18 cellular contexts compared by ENCODE assay signal in genomic region chr2:19886261-19886660, GRCh38.
"Had no signal": no experiment of that assay in that cellular context is flagged by ENCODE, and none has a peak within 500 bp of the region (broad histone marks: within the 10 kb centered on the region; RNA-seq: fewer than 3 reads in every experiment).

No MANE protein-coding gene starts in this region.

- H3K4me1 Mint-ChIP-seq: WTC11 had no signal

- H3K27me3 Mint-ChIP-seq: activated naive CD8-positive, alpha-beta T cell treated with anti-CD3 and anti-CD28 coated beads, Interleukin-2, amount 50 U/mL, for 24 hours; brain; naive B cell had no signal

- H3K36me3 ChIP-seq: upper lobe of left lung had no signal

- H3K27ac ChIP-seq: upper lobe of left lung had no signal

- H3K27me3 ChIP-seq: upper lobe of left lung had no signal

- H3K9me3 Mint-ChIP-seq: activated naive CD8-positive, alpha-beta T cell treated with anti-CD3 and anti-CD28 coated beads, Interleukin-2, amount 50 U/mL, for 24 hours; brain; naive B cell; neural crest cell; WTC11 had no signal

- H3K4me3 Mint-ChIP-seq: activated naive CD8-positive, alpha-beta T cell treated with anti-CD3 and anti-CD28 coated beads, Interleukin-2, amount 50 U/mL, for 24 hours; brain; naive B cell; neural crest cell; WTC11 had no signal

- H3K4me3 ChIP-seq: mucosa of descending colon, upper lobe of left lung had no signal

- H3K9me3 ChIP-seq: mucosa of descending colon, upper lobe of left lung had no signal

- H3K36me3 Mint-ChIP-seq: brain, naive B cell, WTC11 had no signal

- H3K4me1 ChIP-seq: upper lobe of left lung had no signal

- DNase-seq: activated gamma-delta T cell; activated naive CD4-positive, alpha-beta T cell treated with anti-CD3 and anti-CD28 coated beads, Interleukin-2, amount 50 U/mL, for 16 hours; activated naive CD8-positive, alpha-beta T cell treated with anti-CD3 and anti-CD28 coated beads, Interleukin-2, amount 50 U/mL, for 24 hours; activated T-cell treated with anti-CD3 and anti-CD28 coated beads for 4 hours; aorta; effector memory CD4-positive, alpha-beta T cell; hippocampal formation; mesendoderm; mucosa of descending colon; naive B cell; stimulated activated CD4-positive, alpha-beta T cell treated with anti-CD3 and anti-CD28 coated beads, Interleukin-12 subunit alpha, Interleukin-12 subunit beta, amount 100 ng/mL, for 4 hours; stimulated activated CD4-positive, alpha-beta T cell treated with anti-CD3 and anti-CD28 coated beads, Interleukin-4, amount 100 ng/mL, for 4 hours; stimulated activated naive CD8-positive, alpha-beta T cell treated with anti-CD3 and anti-CD28 coated beads, Interleukin-15, Interleukin-2, amounts not matched to agents 100 U/mL and 50 U/mL, for 24 hours; T-helper 9 cell had no signal

- ATAC-seq: activated naive CD8-positive, alpha-beta T cell treated with anti-CD3 and anti-CD28 coated beads, Interleukin-2, amount 50 U/mL, for 24 hours; mucosa of descending colon; stimulated activated naive CD8-positive, alpha-beta T cell treated with anti-CD3 and anti-CD28 coated beads, Interleukin-15, Interleukin-2, amounts not matched to agents 100 U/mL and 50 U/mL, for 24 hours; WTC11 had no signal

- H3K27ac Mint-ChIP-seq: activated naive CD8-positive, alpha-beta T cell treated with anti-CD3 and anti-CD28 coated beads, Interleukin-2, amount 50 U/mL, for 24 hours; brain; WTC11 had no signal
